Comparison of ENCODE assay signal across 16 cellular contexts in genomic region chr2:218407717-218408116, GRCh38. TPM values are rescaled to one million over a fixed set of nuclear protein-coding genes. Genes with fewer than 3 reads are reported as not detected.
DNase-seq lines count a peak whose midpoint lies in the region; ATAC-seq, FAIRE-seq and TF ChIP-seq lines count a peak whose summit lies in the region.
"Had no signal": no experiment of that assay in that cellular context is flagged by ENCODE, and none has a peak within 500 bp of the region (broad histone marks: within the 10 kb centered on the region; RNA-seq: fewer than 3 reads in every experiment).

No MANE protein-coding gene starts in this region.

- H3K4me3 ChIP-seq in CD8-positive, alpha-beta T cell (ENCODE audit: low read depth, low read length): no peak overlapping the region
- H3K4me3 ChIP-seq in NB4 (ENCODE audit: low read depth, low read length) (no peak overlapping the region), duodenal mucosa (ENCODE audit: low read depth in 1 of 2, low read length in 2 of 2) (no peak overlapping the region), psoas muscle (peak overlapping the region; percentile 60), kidney (ENCODE audit: low read length in 2 of 2) (no peak overlapping the region)

- no peak overlapping the region for H3K27ac ChIP-seq in CD8-positive, alpha-beta T cell (ENCODE audit: low read depth, low read length)
- H3K27ac ChIP-seq in duodenal mucosa (ENCODE audit: low read depth, low read length) (peak overlapping the region; percentile 60), psoas muscle (no peak overlapping the region), kidney (ENCODE audit: low read depth in 2 of 2, low read length in 2 of 2) (no peak overlapping the region)

- CTCF ChIA-PET in CD8-positive, alpha-beta T cell (lab: Charles Lee): interaction anchor here (1.1 to 4.3 kb wide), 3 partner anchors 11 to 240 kb away, joined by 3 to 31 read pairs (median 5); partner anchors contain the start of gene VIL1

- peaks cover 25% of the 10 kb centered on the region for H3K36me3 Mint-ChIP-seq in CD8-positive, alpha-beta T cell

- 75 to 83% (median 83%) methylated on average over 8 of the region's 8 CpGs for WGBS in psoas muscle, 3 donors

- peaks cover 2% of the 10 kb centered on the region for H3K27me3 Mint-ChIP-seq in CD8-positive, alpha-beta T cell (ENCODE audit: low read depth)

- H3K9me3 Mint-ChIP-seq in CD8-positive, alpha-beta T cell: no peaks in the 10 kb centered on the region
- H3K9me3 Mint-ChIP-seq: stimulated activated naive CD8-positive, alpha-beta T cell treated with anti-CD3 and anti-CD28 coated beads, Interleukin-15, Interleukin-2, amounts not matched to agents 100 ng/mL and 50 ng/mL, for 24 hours had no signal

- DNase-seq in CD8-positive, alpha-beta T cell: no peak
- DNase-seq in NB4 (ENCODE audit: low read depth) (peak; percentile 39), psoas muscle (no peak), AG08396 (ENCODE audit: low spot score) (no peak), kidney (no peak), GM19240 (ENCODE audit: insufficient read length, low spot score) (no peak), RPMI8226 (no peak)
- DNase-seq: glutamatergic neuron had no signal

- TF ChIP-seq CTCF in CD8-positive, alpha-beta T cell (IDR thresholded peaks at IDR 0.05): no peak
- TF ChIP-seq CTCF in NB4 (IDR thresholded peaks at IDR 0.05; ENCODE audit: low read depth, low read length) (no peak), psoas muscle (IDR thresholded peaks at IDR 0.05) (no peak), kidney (IDR thresholded peaks at IDR 0.05; ENCODE audit: borderline replicate concordance, extremely low read depth, insufficient read depth) (no peak)

- POLR2A ChIA-PET in CD8-positive, alpha-beta T cell (lab: Charles Lee): interaction anchor here (4.9 kb wide), 1 partner anchor 11 kb away, joined by 46 read pairs; no protein-coding TSS in a partner anchor

- H3K4me1 ChIP-seq in CD8-positive, alpha-beta T cell (ENCODE audit: insufficient read depth, low read length): peaks cover 40% of the 10 kb centered on the region
- H3K4me1 ChIP-seq in duodenal mucosa (ENCODE audit: control insufficient read depth in 1 of 2, insufficient read depth in 2 of 2, low read length in 2 of 2) (peaks cover 20 to 27% of the 10 kb centered on the region in 2 donors), psoas muscle (peaks cover 16% of the 10 kb centered on the region), kidney (ENCODE audit: control insufficient read depth in 1 of 2, insufficient read depth in 1 of 2, low read depth in 1 of 2, low read length in 2 of 2) (peaks cover 14 to 19% of the 10 kb centered on the region in 2 donors)

- peak overlapping the region; percentile 32 for H3K4me3 Mint-ChIP-seq in CD8-positive, alpha-beta T cell

- intact Hi-C loops in CD8-positive, alpha-beta T cell (cut with DNase I, micrococcal nuclease): loop anchor here (2.0 to 10.0 kb wide), 4 partner anchors 439 to 1190 kb away; partner anchors contain the start of genes GLB1L (in 1 of the 2), STK11IP (in 1 of the 2) and STK16 (in 1 of the 2)
- intact Hi-C loops in psoas muscle (cut with DNase I) (loop anchor here (2.0 to 10.0 kb wide), 5 partner anchors 57 to 257 kb away; partner anchors contain the start of genes BCS1L (in 1 of the 2), CNOT9 (in 1 of the 2), USP37 (in 1 of the 2) and ZNF142 (in 1 of the 2)), kidney (cut with DNase I) (no loop called here)

- H3K9me3 ChIP-seq in CD8-positive, alpha-beta T cell (ENCODE audit: low read length): no peaks in the 10 kb centered on the region
- H3K9me3 ChIP-seq in duodenal mucosa (ENCODE audit: control insufficient read depth in 1 of 2, low read length in 2 of 2): no peaks in the 10 kb centered on the region
- no peaks in the 10 kb centered on the region for H3K9me3 ChIP-seq in psoas muscle
- no peaks in the 10 kb centered on the region for H3K9me3 ChIP-seq in kidney (ENCODE audit: control insufficient read depth in 1 of 2, low read length in 2 of 2)
- H3K9me3 ChIP-seq: MG63 had no signal

- no peak for FAIRE-seq in kidney (lab: Jason Lieb, UNC)
- FAIRE-seq: D721Med, endometrium, RCC 7860 had no signal

- peaks cover 6% of the 10 kb centered on the region for H3K36me3 ChIP-seq in CD8-positive, alpha-beta T cell (ENCODE audit: insufficient read depth, low read length)
- H3K36me3 ChIP-seq in duodenal mucosa (ENCODE audit: control insufficient read depth in 1 of 2, insufficient read depth in 2 of 2, low read length in 2 of 2): peaks cover 10 to 26% of the 10 kb centered on the region in 2 donors
- peaks cover 0 to 28% of the 10 kb centered on the region in 2 donors for H3K36me3 ChIP-seq in psoas muscle (ENCODE audit: insufficient read depth in 1 of 2, low read depth in 1 of 2)
- peaks cover 0 to 9% of the 10 kb centered on the region in 2 donors for H3K36me3 ChIP-seq in kidney (ENCODE audit: control insufficient read depth in 1 of 2, insufficient read depth in 2 of 2, low read length in 2 of 2)

- no peak overlapping the region for H3K27ac Mint-ChIP-seq in CD8-positive, alpha-beta T cell

- no peak for ATAC-seq in CD8-positive, alpha-beta T cell
- no peak for ATAC-seq in psoas muscle

- H3K9ac ChIP-seq in duodenal mucosa (ENCODE audit: low read depth in 1 of 2, low read length in 2 of 2) (no peak overlapping the region), kidney (ENCODE audit: low read length in 2 of 2) (no peak overlapping the region)

- no peak for TF ChIP-seq POLR2A in NB4 (IDR thresholded peaks at IDR 0.05; ENCODE audit: extremely low read depth, insufficient read length)

- peaks cover 47% of the 10 kb centered on the region for H3K4me1 Mint-ChIP-seq in CD8-positive, alpha-beta T cell (ENCODE audit: low read depth)

- H3K27me3 ChIP-seq in CD8-positive, alpha-beta T cell (ENCODE audit: insufficient read depth, low read length): no peaks in the 10 kb centered on the region
- H3K27me3 ChIP-seq in duodenal mucosa (ENCODE audit: control insufficient read depth in 1 of 2, insufficient read depth in 2 of 2, low read length in 2 of 2): no peaks in the 10 kb centered on the region
- H3K27me3 ChIP-seq in psoas muscle (ENCODE audit: insufficient read depth in 3 of 3, low read length in 2 of 3): no peaks in the 10 kb centered on the region
- H3K27me3 ChIP-seq: MG63 had no signal

RNA-seq across cellular contexts. Expression of gene CTDSP1, which starts 8.0 kb away (rescaled TPM):
- total RNA-seq in CD8-positive, alpha-beta T cell: 10 to 100 TPM; 55.5 to 61.0 TPM
- total RNA-seq in psoas muscle (10 to 100 TPM; 57.2 to 73.0 (median 63.9) TPM), kidney (196 TPM)
- polyA plus RNA-seq in psoas muscle (10 to 100 TPM; 55.6 to 62.9 (median 57.4) TPM), kidney (ENCODE audit: insufficient read depth, low read depth, low replicate concordance) (118 TPM)

RNA-seq across cellular contexts. Expression of gene VIL1, which starts 11.2 kb away (rescaled TPM):
- under 1 TPM; 0.19 to 0.65 TPM for total RNA-seq in CD8-positive, alpha-beta T cell
- total RNA-seq in psoas muscle (not detected), kidney (9.0 TPM)
- polyA plus RNA-seq in psoas muscle (under 1 TPM; 0.08 to 0.10 (median 0.10) TPM), kidney (ENCODE audit: insufficient read depth, low read depth, low replicate concordance) (10.5 TPM)
- total RNA-seq: left ventricle myocardium superior, posterior vena cava had no signal

RNA-seq across cellular contexts. Expression of gene SLC11A1, which starts 25.6 kb away (rescaled TPM):
- under 1 TPM; 0.72 to 0.92 TPM for total RNA-seq in CD8-positive, alpha-beta T cell
- total RNA-seq in psoas muscle: 1 to 10 TPM; 2.1 to 3.9 (median 2.8) TPM
- polyA plus RNA-seq in psoas muscle: 1 to 10 TPM in 2 of 3 donors, under 1 TPM in 1; 0.96 to 2.2 (median 1.9) TPM
- total RNA-seq in kidney: 37.6 TPM
- polyA plus RNA-seq in kidney (ENCODE audit: insufficient read depth, low read depth, low replicate concordance): 1.2 TPM

RNA-seq across cellular contexts. Expression of gene CATIP, which starts 51.1 kb away (rescaled TPM):
- not detected for total RNA-seq in CD8-positive, alpha-beta T cell
- not detected for total RNA-seq in psoas muscle
- not detected for polyA plus RNA-seq in psoas muscle
- total RNA-seq in kidney: 6.2 TPM
- polyA plus RNA-seq in kidney (ENCODE audit: insufficient read depth, low read depth, low replicate concordance): 7.6 TPM
- total RNA-seq: left ventricle myocardium superior, posterior vena cava had no signal
